ENCODE assay signal across 1 cellular context in the genomic region with DNA sequence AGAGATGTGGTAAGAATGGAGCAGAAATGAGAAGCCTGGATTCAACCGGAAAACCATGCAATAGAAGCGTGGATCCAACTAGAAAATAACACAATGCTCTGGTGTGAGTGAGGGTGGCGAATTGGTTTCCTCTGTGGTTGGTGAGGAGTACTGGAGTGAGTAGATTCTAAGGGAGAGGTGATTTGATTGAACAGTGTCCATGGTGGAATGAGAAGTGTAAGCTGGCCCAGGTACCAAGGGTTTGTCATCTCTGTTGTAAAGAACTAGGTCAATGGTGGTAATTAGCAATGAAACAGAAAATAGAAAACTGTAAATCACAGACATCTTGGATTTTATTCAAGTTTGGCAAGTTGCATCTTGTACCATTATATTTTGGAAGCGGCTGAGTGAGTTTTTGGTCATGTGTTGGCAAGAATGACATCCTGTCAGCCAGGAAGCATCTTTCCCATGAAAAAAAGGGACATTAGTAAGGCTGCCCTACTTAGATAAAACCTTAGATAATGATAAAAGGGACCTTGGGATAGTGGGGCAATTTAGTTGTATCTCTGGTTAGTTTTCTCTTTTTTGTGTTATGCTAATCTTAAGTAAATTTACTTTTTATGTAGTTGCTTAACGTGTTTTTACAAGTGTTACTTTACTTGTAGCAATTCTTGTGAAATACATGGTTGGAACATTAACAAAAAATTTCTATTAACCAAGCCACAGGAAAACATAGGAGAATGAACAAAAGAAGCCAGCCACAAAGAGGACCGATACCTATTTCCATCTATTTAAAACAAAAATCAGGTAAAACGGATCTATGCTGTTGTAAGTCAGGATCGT.
TF ChIP-seq lines count a peak whose summit lies in the region.

No MANE protein-coding gene starts in this region.

TF ChIP-seq in HepG2, 621 proteins besides CTCF, POLR2A, EP300 and RAD21 (continued from another document):
- TF ChIP-seq GPBP1L1 (CRISPR knock-in tag; IDR thresholded peaks at IDR 0.05) (no peak), ZNF724P (CRISPR knock-in tag; IDR thresholded peaks at IDR 0.05; ENCODE audit: borderline replicate concordance) (no peak), GZF1 (CRISPR knock-in tag; IDR thresholded peaks at IDR 0.05) (no peak), ZNF678 (CRISPR knock-in tag; IDR thresholded peaks at IDR 0.05) (no peak), ZFP41 (CRISPR knock-in tag; IDR thresholded peaks at IDR 0.05; ENCODE audit: borderline replicate concordance) (no peak), ATAD3A (CRISPR knock-in tag; IDR thresholded peaks at IDR 0.05) (no peak), ZIK1 (CRISPR knock-in tag; IDR thresholded peaks at IDR 0.05; ENCODE audit: borderline replicate concordance, low read depth) (no peak), POGK (CRISPR knock-in tag; conservative IDR thresholded peaks at IDR 0.05) (no peak), ZZZ3 (CRISPR knock-in tag; IDR thresholded peaks at IDR 0.05; ENCODE audit: borderline replicate concordance) (no peak), ZNF282 (IDR thresholded peaks at IDR 0.05; ENCODE audit: partially characterized antibody) (no peak), ZNF577 (CRISPR knock-in tag; IDR thresholded peaks at IDR 0.05; ENCODE audit: borderline replicate concordance, low read depth) (no peak)
TF ChIP-seq in HepG2: peak in this region for 114.
